8 cellular contexts compared by ENCODE assay signal in the genomic region with DNA sequence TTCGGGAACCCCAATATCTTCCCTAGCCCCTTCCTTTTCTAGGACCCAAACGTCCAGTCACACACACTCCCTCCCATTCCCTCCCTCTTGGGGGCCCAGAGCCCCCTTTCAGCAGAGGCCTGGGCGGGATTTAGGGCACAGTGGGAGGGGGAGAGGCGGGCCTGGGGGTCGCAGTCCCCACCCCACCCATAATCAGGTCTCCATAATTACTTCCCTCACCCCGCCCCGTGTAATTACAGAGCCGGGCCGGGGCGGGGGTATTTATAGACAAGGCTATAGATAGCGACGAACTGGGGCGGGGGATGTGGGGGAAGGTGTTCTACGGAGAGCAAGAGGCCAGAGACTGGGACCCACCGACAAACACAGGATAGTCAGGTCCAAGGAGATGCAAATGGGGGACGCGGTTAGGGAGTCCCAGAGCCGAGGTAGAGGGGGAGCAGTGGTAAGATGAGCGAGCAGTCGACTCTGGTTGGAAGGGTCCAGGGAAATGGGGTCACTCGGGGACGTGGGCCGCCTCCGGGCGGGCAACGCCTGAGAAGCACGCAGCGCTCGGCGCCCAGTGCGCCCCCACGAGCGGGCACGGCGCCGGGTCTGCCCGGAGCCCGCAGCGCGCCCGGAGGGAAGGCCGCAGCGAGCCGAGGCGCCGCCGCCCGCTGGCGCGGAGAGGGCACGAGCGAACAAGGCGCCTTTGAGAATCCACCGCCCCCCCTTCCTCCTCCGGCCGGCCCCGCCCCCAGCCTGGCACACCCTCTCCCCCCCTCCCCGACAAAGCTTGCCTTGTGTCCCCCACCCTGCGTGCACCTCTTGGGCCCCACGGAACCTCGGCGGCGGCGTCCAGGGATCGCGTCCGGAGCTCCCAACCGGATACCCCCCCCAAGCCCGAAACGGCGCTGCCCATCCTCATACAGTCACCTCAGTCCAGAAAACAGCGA. TPM values are rescaled to one million over a fixed set of nuclear protein-coding genes. Genes with fewer than 3 reads are reported as not detected.
DNase-seq lines count a peak whose midpoint lies in the region; ATAC-seq, FAIRE-seq and TF ChIP-seq lines count a peak whose summit lies in the region.

No MANE protein-coding gene starts in this region.

- H4K5ac ChIP-seq in H1 (ENCODE audit: insufficient read length, low read depth, low read length), result no peak overlapping the region

- intact Hi-C loops in transverse colon (cut with DNase I; ENCODE audit: low total_unique reads), result no loop called here

- no peak for FAIRE-seq in H1 (lab: Jason Lieb, UNC)

- no peaks in the 10 kb centered on the region for H3K79me1 ChIP-seq in H1 (ENCODE audit: low read depth, low read length)

- H2BK15ac ChIP-seq in H1 (ENCODE audit: low read length), result no peak overlapping the region

- peaks cover 11% of the 10 kb centered on the region for H3K23me2 ChIP-seq in H1 (ENCODE audit: low read depth, low read length)

- H2BK120ac ChIP-seq in H1 (replicated peaks; ENCODE audit: low read depth, low read length), result no peak overlapping the region

- TF ChIP-seq CTCF in H1 (IDR thresholded peaks at IDR 0.05; ENCODE audit: control extremely low read depth in 1 of 3, insufficient read depth in 1 of 3, low read depth in 1 of 3, low read length in 3 of 3), result no peak
- no peak for TF ChIP-seq CTCF in transverse colon (IDR thresholded peaks at IDR 0.05)

- H3K27ac ChIP-seq in H1 (ENCODE audit: low read depth, low read length) (no peak overlapping the region), transverse colon (peak overlapping the region; percentile 6 to 46 (median 27))

- no peak overlapping the region for H2BK5ac ChIP-seq in H1 (ENCODE audit: low read depth, low read length)

- H2AFZ ChIP-seq in H1 (ENCODE audit: low read length), result peak overlapping the region; percentile 86; the same call in 1 of the 2 replicates

- H4K20me1 ChIP-seq in H1 (replicated peaks in 1 of 2; ENCODE audit: control insufficient read depth in 1 of 2, insufficient read depth in 2 of 2, low read length in 2 of 2), result peaks cover 0 to 5% of the 10 kb centered on the region in 2 experiments

- CTCF ChIA-PET in H1 (lab: Charles Lee; ENCODE audit: partially characterized antibody), result interaction anchor here (0.5 to 3.4 kb wide), 5 partner anchors 15 to 192 kb away, joined by 3 to 14 read pairs (median 9); no protein-coding TSS in a partner anchor

- peak overlapping the region in 1 of 4 experiments; percentile 51; a peak in 2 of 7 replicates for H3K9ac ChIP-seq in H1 (replicated peaks in 1 of 4; ENCODE audit: extremely low read depth in 1 of 4, low read depth in 3 of 4, low read length in 3 of 4)

- peak overlapping the region; percentile 72 to 79 (median 77) for H3K4me3 ChIP-seq in H1 (ENCODE audit: extremely low read depth in 1 of 4, insufficient read depth in 2 of 4, low read depth in 3 of 4, low read length in 4 of 4)
- H3K4me3 ChIP-seq in transverse colon, result peak overlapping the region; percentile 10 to 45 (median 32)

- peak overlapping the region; percentile 86 for H4K8ac ChIP-seq in H1 (ENCODE audit: extremely low read depth, insufficient read depth, low read length)

- H3K79me2 ChIP-seq in H1 (ENCODE audit: control insufficient read depth in 1 of 2, insufficient read depth in 2 of 2, low read length in 2 of 2), result no peaks in the 10 kb centered on the region

- no peak overlapping the region for H2AK5ac ChIP-seq in H1 (ENCODE audit: low read depth, low read length)

- no peak overlapping the region for H2BK12ac ChIP-seq in H1 (ENCODE audit: low read depth, low read length)

- in situ Hi-C loops in transverse colon (cut with MboI; ENCODE audit: low pct_ligation_motif_present in 1 of 4, low pct_unique_long_range_greater_than_20kb in 1 of 4, low sequenced_read_pairs in 3 of 4), result no loop called here

- peak overlapping the region; percentile 78 to 96 for H3K4me2 ChIP-seq in H1 (ENCODE audit: insufficient read depth in 1 of 2, low read depth in 2 of 2, low read length in 2 of 2)

- H3K27me3 ChIP-seq in H1 (replicated peaks in 1 of 4; ENCODE audit: control insufficient read depth in 3 of 4, extremely low read depth in 1 of 4, insufficient read depth in 3 of 4, low read length in 3 of 4), result peaks cover 0 to 17% (median 15%) of the 10 kb centered on the region in 4 experiments; a peak in 6 of 7 replicates
- peaks cover 37% of the 10 kb centered on the region for H3K27me3 ChIP-seq in transverse colon

- H2BK20ac ChIP-seq in H1 (ENCODE audit: low read length), result no peak overlapping the region

- H3K18ac ChIP-seq in H1 (ENCODE audit: extremely low read depth, low read length), result peak overlapping the region; percentile 78

- DNase-seq in Ammon's horn (ENCODE audit: low spot score) (peak; percentile 83), NCI-H69 (lab: John Stamatoyannopoulos, UW) (peak; percentile 64), H1 (ENCODE audit: low read depth in 1 of 2, low spot score in 2 of 2) (peak in 1 of 2 experiments; percentile 71), middle frontal gyrus (ENCODE audit: extremely low spot score, low spot score) (peak; percentile 24), transverse colon (peak; percentile 32), HCEC 1CT (no peak)

- no peak for TF ChIP-seq RAD21 in H1 (IDR thresholded peaks at IDR 0.05 in 1 of 2, conservative IDR thresholded peaks at IDR 0.05 in 1 of 2; ENCODE audit: low read depth in 2 of 2, low read length in 2 of 2)

- H3K36me3 ChIP-seq in H1 (ENCODE audit: control insufficient read depth in 2 of 4, insufficient read depth in 4 of 4, low read length in 3 of 4), result peaks cover 0 to 13% (median 6%) of the 10 kb centered on the region in 4 experiments; a peak in 4 of 8 replicates
- peaks cover 0 to 20% (median 9%) of the 10 kb centered on the region in 4 donors for H3K36me3 ChIP-seq in transverse colon

- H3K4me1 ChIP-seq in H1 (replicated peaks in 1 of 4; ENCODE audit: control insufficient read depth in 3 of 4, insufficient read depth in 4 of 4, low read length in 3 of 4) (peaks cover 4 to 10% (median 9%) of the 10 kb centered on the region in 4 experiments), transverse colon (peaks cover 10 to 28% (median 17%) of the 10 kb centered on the region in 4 donors)

- H4K91ac ChIP-seq in H1 (replicated peaks; ENCODE audit: insufficient read length, low read length), result no peak overlapping the region

- POLR2A ChIA-PET in H1 (lab: Charles Lee; ENCODE audit: partially characterized antibody), result interaction anchor here (0.7 to 1.8 kb wide), 5 partner anchors 56 to 222 kb away, joined by 3 to 4 read pairs (median 4); no protein-coding TSS in a partner anchor

- no peak for ATAC-seq in HG02759 (IDR thresholded peaks at IDR 0.05; ENCODE audit: unreplicated experiment)
- ATAC-seq in GM19324 (IDR thresholded peaks at IDR 0.05; ENCODE audit: low FRiP score, unreplicated experiment), result no peak

- TF ChIP-seq EP300 in H1 (IDR thresholded peaks at IDR 0.05; ENCODE audit: borderline replicate concordance in 1 of 2, low read depth in 2 of 2, low read length in 2 of 2) (no peak), transverse colon (IDR thresholded peaks at IDR 0.05; ENCODE audit: low read depth) (no peak)

- H3K56ac ChIP-seq in H1 (replicated peaks; ENCODE audit: insufficient read length, low read depth, low read length), result no peak overlapping the region

- no peak overlapping the region for H3K14ac ChIP-seq in H1 (ENCODE audit: insufficient read length)

- TF ChIP-seq POLR2A in H1 (IDR thresholded peaks at IDR 0.05; ENCODE audit: control extremely low read depth in 1 of 2, low read depth in 2 of 2, low read length in 2 of 2) (no peak), transverse colon (IDR thresholded peaks at IDR 0.05) (no peak)

- H3K23ac ChIP-seq in H1 (ENCODE audit: insufficient read length), result no peak overlapping the region

- WGBS in H1 (ENCODE audit: extremely low coverage in 1 of 2, insufficient coverage in 1 of 2, insufficient read length in 1 of 2, insufficient replicate concordance in 2 of 2, low coverage in 1 of 2, low lambda C conversion rate in 2 of 2, missing lambda C conversion rate in 1 of 2), 2 experiments, result 4% methylated on average over 38 of the region's 72 CpGs; no CpG with 5 or more reads in 1 of the 2 experiments
- 2 to 4% methylated on average over 9 to 56 of the region's 72 CpGs for WGBS in transverse colon (ENCODE audit: low coverage in 1 of 2), 2 donors

- H3K9me3 ChIP-seq in H1 (ENCODE audit: insufficient read depth in 2 of 2, low read depth in 1 of 2, low read length in 1 of 2) (no peaks in the 10 kb centered on the region), transverse colon (no peaks in the 10 kb centered on the region)

- H3K4ac ChIP-seq in H1 (replicated peaks; ENCODE audit: insufficient read length, low read depth, low read length), result no peak overlapping the region

RNA-seq across cellular contexts. Expression of gene COL11A2, which starts 0.7 kb away (rescaled TPM):
- 2.8 and 3.5 TPM in 2 replicates for total RNA-seq in H1 (2021; fragmentation: NEBNext Ultra II Directional; extraction: Animal tissue kit (Norgen Biotek cat#: 25700))
- polyA plus RNA-seq in H1 (2011; rRNA removed), result 3.8 and 4.7 TPM in 2 replicates
- polyA plus RNA-seq in H1 (2011; cell fraction: cytosol; rRNA removed), result 3.6 TPM
- 35.4 TPM for polyA plus RNA-seq in H1 (2011; cell fraction: nucleus; rRNA removed)
- 3.6 to 5.4 TPM (median 4.7 TPM) in 4 replicates for polyA plus RNA-seq in H1 (2012, experiment 1 of 2)
- polyA plus RNA-seq in H1 (2012, experiment 2 of 2), result 2.6 TPM
- 3.4 TPM for polyA plus RNA-seq in H1 (2013, experiment 1 of 2)
- polyA plus RNA-seq in H1 (2013, experiment 2 of 2), result 3.2 TPM
- polyA minus RNA-seq in H1 (2011; rRNA and poly(A)+ RNA removed), result 1.8 and 2.2 TPM in 2 replicates
- 0.59 TPM for polyA minus RNA-seq in H1 (2011; cell fraction: cytosol; rRNA and poly(A)+ RNA removed)
- polyA minus RNA-seq in H1 (2011; cell fraction: nucleus; rRNA and poly(A)+ RNA removed), result 3.3 TPM
- total RNA-seq in transverse colon, result under 1 TPM in 3 of 4 donors, not detected in 1; 0.14 to 0.79 (median 0.75) TPM

RNA-seq across cellular contexts. Expression of gene RXRB, which starts 7.5 kb away (rescaled TPM):
- total RNA-seq in H1 (2021; fragmentation: NEBNext Ultra II Directional; extraction: Animal tissue kit (Norgen Biotek cat#: 25700)), result 17.8 and 18.1 TPM in 2 replicates
- 13.0 and 13.9 TPM in 2 replicates for polyA plus RNA-seq in H1 (2011; rRNA removed)
- polyA plus RNA-seq in H1 (2011; cell fraction: cytosol; rRNA removed), result 16.9 TPM
- 66.2 TPM for polyA plus RNA-seq in H1 (2011; cell fraction: nucleus; rRNA removed)
- polyA plus RNA-seq in H1 (2012, experiment 1 of 2), result 19.8 to 22.9 TPM (median 20.3 TPM) in 4 replicates
- polyA plus RNA-seq in H1 (2012, experiment 2 of 2), result 16.5 TPM
- polyA plus RNA-seq in H1 (2013, experiment 1 of 2), result 10.0 TPM
- polyA plus RNA-seq in H1 (2013, experiment 2 of 2), result 8.4 TPM
- 21.1 and 23.4 TPM in 2 replicates for polyA minus RNA-seq in H1 (2011; rRNA and poly(A)+ RNA removed)
- 12.0 TPM for polyA minus RNA-seq in H1 (2011; cell fraction: cytosol; rRNA and poly(A)+ RNA removed)
- polyA minus RNA-seq in H1 (2011; cell fraction: nucleus; rRNA and poly(A)+ RNA removed), result 18.4 TPM
- total RNA-seq in transverse colon, result 10 to 100 TPM; 26.9 to 31.9 (median 29.4) TPM

RNA-seq across cellular contexts. Expression of gene SLC39A7, which starts 7.7 kb away (rescaled TPM):
- total RNA-seq in H1 (2021; fragmentation: NEBNext Ultra II Directional; extraction: Animal tissue kit (Norgen Biotek cat#: 25700)), result 120 and 123 TPM in 2 replicates
- polyA plus RNA-seq in H1 (2011; rRNA removed), result 63.3 and 70.2 TPM in 2 replicates
- 82.9 TPM for polyA plus RNA-seq in H1 (2011; cell fraction: cytosol; rRNA removed)
- 75.8 TPM for polyA plus RNA-seq in H1 (2011; cell fraction: nucleus; rRNA removed)
- polyA plus RNA-seq in H1 (2012, experiment 1 of 2), result 144 to 176 TPM (median 153 TPM) in 4 replicates
- polyA plus RNA-seq in H1 (2012, experiment 2 of 2), result 57.8 TPM
- 66.7 TPM for polyA plus RNA-seq in H1 (2013, experiment 1 of 2)
- polyA plus RNA-seq in H1 (2013, experiment 2 of 2), result 81.1 TPM
- 86.6 and 90.3 TPM in 2 replicates for polyA minus RNA-seq in H1 (2011; rRNA and poly(A)+ RNA removed)
- 34.1 TPM for polyA minus RNA-seq in H1 (2011; cell fraction: cytosol; rRNA and poly(A)+ RNA removed)
- polyA minus RNA-seq in H1 (2011; cell fraction: nucleus; rRNA and poly(A)+ RNA removed), result 29.8 TPM
- 10 to 100 TPM; 38.2 to 99.9 (median 60.5) TPM for total RNA-seq in transverse colon

RNA-seq across cellular contexts. Expression of gene HSD17B8, which starts 11.5 kb away (rescaled TPM):
- 3.3 and 3.6 TPM in 2 replicates for total RNA-seq in H1 (2021; fragmentation: NEBNext Ultra II Directional; extraction: Animal tissue kit (Norgen Biotek cat#: 25700))
- polyA plus RNA-seq in H1 (2011; rRNA removed), result 17.1 and 22.0 TPM in 2 replicates
- polyA plus RNA-seq in H1 (2011; cell fraction: cytosol; rRNA removed), result 19.1 TPM
- 14.9 TPM for polyA plus RNA-seq in H1 (2011; cell fraction: nucleus; rRNA removed)
- polyA plus RNA-seq in H1 (2012, experiment 1 of 2), result 5.5 to 9.2 TPM (median 7.1 TPM) in 4 replicates
- 10.3 TPM for polyA plus RNA-seq in H1 (2012, experiment 2 of 2)
- 4.2 TPM for polyA plus RNA-seq in H1 (2013, experiment 1 of 2)
- polyA plus RNA-seq in H1 (2013, experiment 2 of 2), result 4.5 TPM
- polyA minus RNA-seq in H1 (2011; rRNA and poly(A)+ RNA removed), result 4.1 and 4.2 TPM in 2 replicates
- 4.0 TPM for polyA minus RNA-seq in H1 (2011; cell fraction: cytosol; rRNA and poly(A)+ RNA removed)
- polyA minus RNA-seq in H1 (2011; cell fraction: nucleus; rRNA and poly(A)+ RNA removed), result 4.2 TPM
- 10 to 100 TPM; 34.3 to 65.7 (median 43.1) TPM for total RNA-seq in transverse colon

RNA-seq across cellular contexts. Expression of gene RING1, which starts 15.4 kb away (rescaled TPM):
- total RNA-seq in H1 (2021; fragmentation: NEBNext Ultra II Directional; extraction: Animal tissue kit (Norgen Biotek cat#: 25700)), result 26.0 and 27.4 TPM in 2 replicates
- polyA plus RNA-seq in H1 (2011; rRNA removed), result 16.4 and 26.0 TPM in 2 replicates
- 21.6 TPM for polyA plus RNA-seq in H1 (2011; cell fraction: cytosol; rRNA removed)
- polyA plus RNA-seq in H1 (2011; cell fraction: nucleus; rRNA removed), result 47.7 TPM
- polyA plus RNA-seq in H1 (2012, experiment 1 of 2), result 28.0 to 35.2 TPM (median 32.1 TPM) in 4 replicates
- 17.7 TPM for polyA plus RNA-seq in H1 (2012, experiment 2 of 2)
- 20.9 TPM for polyA plus RNA-seq in H1 (2013, experiment 1 of 2)
- polyA plus RNA-seq in H1 (2013, experiment 2 of 2), result 20.0 TPM
- polyA minus RNA-seq in H1 (2011; rRNA and poly(A)+ RNA removed), result 12.0 and 14.3 TPM in 2 replicates
- polyA minus RNA-seq in H1 (2011; cell fraction: cytosol; rRNA and poly(A)+ RNA removed), result 9.2 TPM
- 6.3 TPM for polyA minus RNA-seq in H1 (2011; cell fraction: nucleus; rRNA and poly(A)+ RNA removed)
- 10 to 100 TPM; 10.8 to 29.9 (median 19.9) TPM for total RNA-seq in transverse colon
